ENCODE assay signal across 8 cellular contexts in genomic region chr12:64450711-64451486, GRCh38. TPM values are rescaled to one million over a fixed set of nuclear protein-coding genes. Genes with fewer than 3 reads are reported as not detected.
A peak's percentile ranks its signal among the peaks of the same experiment; 100 is the strongest.
DNase-seq lines count a peak whose midpoint lies in the region; ATAC-seq, FAIRE-seq and TF ChIP-seq lines count a peak whose summit lies in the region.

No MANE protein-coding gene starts in this region.

- no peak overlapping the region for H2AFZ ChIP-seq in astrocyte (ENCODE audit: low read depth, low read length)

- DNase-seq in A673 (ENCODE audit: low spot score) = peak; percentile 54
- peak; percentile 26 to 63 for DNase-seq in NCI-H524 (lab: John Stamatoyannopoulos, UW)
- peak; percentile 3 for DNase-seq in astrocyte (ENCODE audit: low read depth)
- no peak for DNase-seq in kidney
- peak; percentile 53 for DNase-seq in superior temporal gyrus (ENCODE audit: extremely low spot score)
- no peak for DNase-seq in NCI-H2029 (lab: John Stamatoyannopoulos, UW)

- peak overlapping the region; percentile 92 for H3K4me3 Mint-ChIP-seq in astrocyte (ENCODE audit: unreplicated experiment)

- H3K79me2 ChIP-seq in astrocyte (ENCODE audit: insufficient read depth, low read length) = peaks cover 42% of the 10 kb centered on the region

- H3K27ac ChIP-seq in A673 (ENCODE audit: low read depth, low read length, poor library complexity, severe bottlenecking) (peak overlapping the region; percentile 87), astrocyte (ENCODE audit: low read depth, low read length) (peak overlapping the region; percentile 99), kidney (ENCODE audit: low read depth in 2 of 2, low read length in 2 of 2) (peak overlapping the region in 1 of 2 donors; percentile 52)

- peak overlapping the region; percentile 96 for H3K4me2 ChIP-seq in astrocyte (ENCODE audit: low read length)

- peaks cover 7% of the 10 kb centered on the region for H4K20me1 ChIP-seq in astrocyte (ENCODE audit: insufficient read depth, low read length)

- POLR2A ChIA-PET in A673 (lab: Charles Lee; ENCODE audit: low non-redundant PET) = no interaction called here

- ATAC-seq in HG02642 (IDR thresholded peaks at IDR 0.05; ENCODE audit: poor library complexity, unreplicated experiment) = no peak

- H3K9me3 ChIP-seq in A673 (ENCODE audit: low read depth, low read length, poor library complexity, severe bottlenecking) (no peaks in the 10 kb centered on the region), astrocyte (ENCODE audit: insufficient read depth, low read depth, low read length) (no peaks in the 10 kb centered on the region), kidney (ENCODE audit: control insufficient read depth in 1 of 2, low read length in 2 of 2) (no peaks in the 10 kb centered on the region)

- H3K27ac Mint-ChIP-seq in astrocyte (ENCODE audit: unreplicated experiment) = peak overlapping the region; percentile 94

- TF ChIP-seq CTCF in A673 (conservative IDR thresholded peaks at IDR 0.05; ENCODE audit: low read depth, low read length) (no peak), astrocyte (IDR thresholded peaks at IDR 0.05; ENCODE audit: insufficient read depth, low read depth, low read length) (no peak), kidney (IDR thresholded peaks at IDR 0.05; ENCODE audit: borderline replicate concordance, extremely low read depth, insufficient read depth) (no peak)

- FAIRE-seq in astrocyte (lab: Jason Lieb, UNC) (no peak), kidney (lab: Jason Lieb, UNC) (no peak)

- H3K36me3 Mint-ChIP-seq in astrocyte (ENCODE audit: low read depth, unreplicated experiment) = peaks cover 5% of the 10 kb centered on the region

- H3K4me1 ChIP-seq in A673 (ENCODE audit: insufficient read depth, low read length, poor library complexity, severe bottlenecking) = peaks cover 9% of the 10 kb centered on the region
- H3K4me1 ChIP-seq in astrocyte (ENCODE audit: insufficient read depth, low read length) = peaks cover 11% of the 10 kb centered on the region
- peaks cover 0 to 6% of the 10 kb centered on the region in 2 donors for H3K4me1 ChIP-seq in kidney (ENCODE audit: control insufficient read depth in 1 of 2, insufficient read depth in 1 of 2, low read depth in 1 of 2, low read length in 2 of 2)

- no TSS peak for BruUV-seq in A673 (replicated peaks; lab: Mats Ljungman, UMichigan)

- H3K4me1 Mint-ChIP-seq in astrocyte (ENCODE audit: low read depth, unreplicated experiment) = peaks cover 18% of the 10 kb centered on the region

- intact Hi-C loops in A673 (cut with micrococcal nuclease; ENCODE audit: unreplicated experiment) = loop anchor here (10.0 kb wide), 1 partner anchor 244 kb away; no protein-coding TSS in a partner anchor
- intact Hi-C loops in kidney (cut with DNase I) = no loop called here

- peak overlapping the region; percentile 90 for H3K4me3 ChIP-seq in A673 (ENCODE audit: low read depth, low read length, poor library complexity, severe bottlenecking)
- H3K4me3 ChIP-seq in GM08714 (ENCODE audit: low read length) = peak overlapping the region; percentile 98
- peak overlapping the region; percentile 77 for H3K4me3 ChIP-seq in astrocyte (ENCODE audit: insufficient read depth, low read depth, low read length)
- peak overlapping the region; percentile 94 to 97 for H3K4me3 ChIP-seq in kidney (ENCODE audit: low read length in 2 of 2)

- H3K27me3 ChIP-seq in A673 (replicated peaks; ENCODE audit: insufficient read depth, low read depth, low read length, poor library complexity) (no peaks in the 10 kb centered on the region), astrocyte (ENCODE audit: insufficient read depth, low read length) (no peaks in the 10 kb centered on the region)

- CTCF ChIA-PET in A673 (lab: Charles Lee) = no interaction called here

- H3K9ac ChIP-seq in astrocyte (ENCODE audit: low read length) (peak overlapping the region; percentile 96), kidney (ENCODE audit: low read length in 2 of 2) (peak overlapping the region; percentile 95 to 98)

- H3K36me3 ChIP-seq in A673 (ENCODE audit: insufficient read depth, low read length, poor library complexity, severe bottlenecking) (peaks cover 41% of the 10 kb centered on the region), astrocyte (ENCODE audit: insufficient read depth, low read length) (peaks cover 13% of the 10 kb centered on the region), kidney (ENCODE audit: control insufficient read depth in 1 of 2, insufficient read depth in 2 of 2, low read length in 2 of 2) (peaks cover 0 to 4% of the 10 kb centered on the region in 2 donors)

- no peaks in the 10 kb centered on the region for H3K9me3 Mint-ChIP-seq in astrocyte (ENCODE audit: unreplicated experiment)

- H3K27me3 Mint-ChIP-seq in astrocyte (ENCODE audit: low read depth, unreplicated experiment) = no peaks in the 10 kb centered on the region

RNA-seq across cellular contexts. Expression of gene TBK1, which starts 1.0 kb away (rescaled TPM):
- total RNA-seq in A673 (2021) = 30.2 and 33.8 TPM in 2 replicates
- 19.1 and 23.7 TPM in 2 replicates for total RNA-seq in astrocyte
- 21.7 TPM for total RNA-seq in kidney
- polyA plus RNA-seq in kidney (ENCODE audit: insufficient read depth, low read depth, low replicate concordance) = 9.7 TPM

RNA-seq across cellular contexts. Expression of gene XPOT, which starts 46.7 kb away (rescaled TPM):
- total RNA-seq in A673 (2021) (192 and 198 TPM in 2 replicates), astrocyte (142 and 144 TPM in 2 replicates), kidney (55.0 TPM)
- 12.0 TPM for polyA plus RNA-seq in kidney (ENCODE audit: insufficient read depth, low read depth, low replicate concordance)

Comparison
In these comparisons a context has a peak if more than half of its experiments do, and no peak if none do; other contexts are left out.
1. DNase-seq: peak in A673 (single experiment), NCI-H524 (2 of 2), astrocyte (single experiment) and superior temporal gyrus (single experiment); none in kidney (single experiment) and NCI-H2029 (single experiment).
2. Peak in every context shown above with its lines, with median percentiles within 50 percentile points of each other: H3K4me3 ChIP-seq.